8 cellular contexts compared by ENCODE assay signal in genomic region chr15:33395376-33395775, GRCh38.
"Had no signal": no experiment of that assay in that cellular context is flagged by ENCODE, and none has a peak within 500 bp of the region (broad histone marks: within the 10 kb centered on the region; RNA-seq: fewer than 3 reads in every experiment).

No MANE protein-coding gene starts in this region.

- H3K4me1 ChIP-seq: HAP-1 had no signal

- ATAC-seq: HCT116, HepG2 had no signal

- DNase-seq: GM23248, GOT3, H7, HFFc6 had no signal

- H3K4me3 ChIP-seq: GM23248, HAP-1 had no signal

- H3K9ac ChIP-seq: GM23248 had no signal

- H3K36me3 ChIP-seq: HAP-1 had no signal

- H3K9me3 ChIP-seq: HAP-1 had no signal

- H3K27ac ChIP-seq: GM23248, HL-60 had no signal
